ENCODE assay signal across 14 cellular contexts in genomic region chr6:152316024-152316423, GRCh38.
DNase-seq lines count a peak whose midpoint lies in the region; ATAC-seq and TF ChIP-seq lines count a peak whose summit lies in the region.
"Had no signal": no experiment of that assay in that cellular context is flagged by ENCODE, and none has a peak within 500 bp of the region (broad histone marks: within the 10 kb centered on the region; RNA-seq: fewer than 3 reads in every experiment).

No MANE protein-coding gene starts in this region.

- ATAC-seq in left cardiac atrium (peak; percentile 81 to 82), gastrocnemius medialis (peak; percentile 30 to 53), HG03342 (IDR thresholded peaks at IDR 0.05; ENCODE audit: unreplicated experiment) (no peak), GM19397 (IDR thresholded peaks at IDR 0.05; ENCODE audit: unreplicated experiment) (no peak)

- no peaks in the 10 kb centered on the region for H3K9me3 ChIP-seq in gastrocnemius medialis

- intact Hi-C loops in left cardiac atrium (cut with DNase I) (no loop called here), gastrocnemius medialis (cut with DNase I; ENCODE audit: low total_unique reads) (no loop called here)

- TF ChIP-seq POLR2A in gastrocnemius medialis (IDR thresholded peaks at IDR 0.05): peak in 1 of 2 donors; percentile 13

- in situ Hi-C loops in brain microvascular endothelial cell (cut with HindIII; ENCODE audit: low pct_ligation_motif_present, low sequenced_read_pairs) (no loop called here), gastrocnemius medialis (cut with MboI; ENCODE audit: low sequenced_read_pairs in 4 of 4) (no loop called here)

- H3K4me1 ChIP-seq in gastrocnemius medialis: no peaks in the 10 kb centered on the region

- H3K36me3 ChIP-seq in brain microvascular endothelial cell (replicated peaks) (peaks cover 16% of the 10 kb centered on the region), gastrocnemius medialis (peaks cover 0 to 49% of the 10 kb centered on the region in 2 donors)

- H3K27ac ChIP-seq in brain microvascular endothelial cell (peak overlapping the region; percentile 89), gastrocnemius medialis (peak overlapping the region; percentile 0 to 56 (median 51))

- no peaks in the 10 kb centered on the region for H3K27me3 ChIP-seq in brain microvascular endothelial cell (replicated peaks)
- no peaks in the 10 kb centered on the region for H3K27me3 ChIP-seq in gastrocnemius medialis

- H3K4me3 ChIP-seq in brain microvascular endothelial cell (ENCODE audit: low read depth, low read length) (no peak overlapping the region), gastrocnemius medialis (no peak overlapping the region)

- DNase-seq in Daoy (ENCODE audit: low read depth) (peak; percentile 17), brain microvascular endothelial cell (peak; percentile 89), left cardiac atrium (peak; percentile 67), gastrocnemius medialis (peak; percentile 16 to 27), ecto neural progenitor cell (ENCODE audit: low spot score) (no peak), NCI-H748 (lab: John Stamatoyannopoulos, UW; ENCODE audit: unreplicated experiment) (no peak)
- DNase-seq: activated CD4-positive, CD25-positive, alpha-beta regulatory T cell; CD8-positive, alpha-beta memory T cell; H7; hippocampal formation; NCI-H524 treated with DMSO at 0.1 percent for 48 hours; stimulated activated CD4-positive, alpha-beta T cell treated with anti-CD3 and anti-CD28 coated beads, Interleukin-12 subunit alpha, Interleukin-12 subunit beta, amount 100 ng/mL, for 4 hours had no signal

- TF ChIP-seq CTCF in brain microvascular endothelial cell (IDR thresholded peaks at IDR 0.05; ENCODE audit: low read depth, low read length, missing control alignments) (no peak), gastrocnemius medialis (IDR thresholded peaks at IDR 0.05 in 4 of 5, conservative IDR thresholded peaks at IDR 0.05 in 1 of 5) (no peak)

Comparison
In these comparisons a context has a peak if more than half of its experiments do, and no peak if none do; other contexts are left out.
1. DNase-seq: peak in Daoy (single experiment), brain microvascular endothelial cell (single experiment), left cardiac atrium (single experiment) and gastrocnemius medialis (2 of 2); none in ecto neural progenitor cell (single experiment) and NCI-H748 (single experiment).
2. ATAC-seq: peak in left cardiac atrium (2 of 2) and gastrocnemius medialis (2 of 2); none in HG03342 (single experiment) and GM19397 (single experiment).